Comparison of ENCODE assay signal across 8 cellular contexts in the genomic region with DNA sequence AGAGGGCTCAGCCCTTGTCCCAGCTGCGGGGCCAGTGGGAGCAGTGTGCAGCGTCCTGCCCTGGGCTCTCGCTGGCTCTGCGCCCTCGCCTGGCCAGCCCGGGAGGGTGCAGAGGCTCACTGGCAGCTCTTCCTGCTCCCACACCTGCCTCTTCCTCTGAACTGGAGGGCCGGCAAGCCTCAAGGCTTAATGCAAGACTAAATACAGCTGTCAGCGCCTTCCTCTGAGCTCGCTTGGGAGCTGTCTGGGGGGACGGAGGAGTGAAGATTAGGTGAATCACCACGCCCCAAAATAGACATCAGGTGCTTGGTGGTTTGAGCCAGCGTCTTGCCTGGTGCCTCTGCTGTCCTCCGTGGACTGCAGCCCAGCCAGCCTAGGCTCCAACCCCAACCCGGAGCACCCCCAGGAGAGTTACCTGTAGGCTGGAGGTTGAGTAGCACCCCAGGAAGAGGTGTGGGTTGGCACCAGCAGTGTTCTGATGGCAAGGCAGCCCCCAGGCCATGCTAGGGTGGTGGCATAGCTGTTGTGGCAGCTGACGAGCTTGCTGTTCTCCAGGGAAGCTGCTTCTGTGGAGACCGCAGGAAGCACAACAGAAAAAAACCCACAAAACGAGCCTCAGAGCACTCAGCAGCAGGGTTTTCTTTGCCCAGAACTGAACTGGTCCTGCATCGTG. TPM values are rescaled to one million over a fixed set of nuclear protein-coding genes. Genes with fewer than 3 reads are reported as not detected.
DNase-seq lines count a peak whose midpoint lies in the region; ATAC-seq, FAIRE-seq and TF ChIP-seq lines count a peak whose summit lies in the region.

No MANE protein-coding gene starts in this region.

- POLR2A ChIA-PET in endothelial cell of umbilical vein (lab: Charles Lee) = no interaction called here

- H3K27me3 ChIP-seq in CD4-positive, CD25-positive, alpha-beta regulatory T cell (ENCODE audit: control insufficient read depth, insufficient read depth, low read length) = no peaks in the 10 kb centered on the region
- H3K27me3 ChIP-seq in endothelial cell of umbilical vein (ENCODE audit: control insufficient read depth in 2 of 2, insufficient read depth in 2 of 2, low read length in 2 of 2) (peaks cover 5% of the 10 kb centered on the region in 2 experiments), neural cell (ENCODE audit: insufficient read depth, low read depth, low read length) (no peaks in the 10 kb centered on the region), suprapubic skin (no peaks in the 10 kb centered on the region)

- no peaks in the 10 kb centered on the region for H3K36me3 ChIP-seq in CD4-positive, CD25-positive, alpha-beta regulatory T cell (ENCODE audit: control insufficient read depth, insufficient read depth, low read length)
- H3K36me3 ChIP-seq in endothelial cell of umbilical vein (ENCODE audit: control insufficient read depth in 2 of 2, extremely low read depth in 1 of 2, insufficient read depth in 2 of 2, low read length in 2 of 2) (no peaks in the 10 kb centered on the region), neural cell (ENCODE audit: insufficient read depth, low read length) (no peaks in the 10 kb centered on the region), suprapubic skin (no peaks in the 10 kb centered on the region)

- dilution Hi-C loops in endothelial cell of umbilical vein (cut with MboI; ENCODE audit: extremely low pct_ligation_motif_present, low sequenced_read_pairs) = no loop called here

- H3K4me3 ChIP-seq in CD4-positive, CD25-positive, alpha-beta regulatory T cell (ENCODE audit: low read depth, low read length) = no peak overlapping the region
- H3K4me3 ChIP-seq in endothelial cell of umbilical vein (replicated peaks in 1 of 3; ENCODE audit: insufficient read depth in 1 of 3, low read depth in 1 of 3, low read length in 3 of 3) (no peak overlapping the region), neural cell (ENCODE audit: low read length) (no peak overlapping the region), suprapubic skin (no peak overlapping the region)

- peaks cover 14% of the 10 kb centered on the region for H3K4me1 ChIP-seq in CD4-positive, CD25-positive, alpha-beta regulatory T cell (ENCODE audit: control insufficient read depth, insufficient read depth, low read length, poor library complexity, severe bottlenecking)
- H3K4me1 ChIP-seq in endothelial cell of umbilical vein (ENCODE audit: control insufficient read depth, extremely low read depth, insufficient read depth, low read length) (no peaks in the 10 kb centered on the region), suprapubic skin (peaks cover 9% of the 10 kb centered on the region)

- ATAC-seq in CD4-positive, CD25-positive, alpha-beta regulatory T cell (ENCODE audit: low read depth in 2 of 2) = peak; percentile 89 to 96
- peak; percentile 90 for ATAC-seq in GM19395 (IDR thresholded peaks at IDR 0.05; ENCODE audit: unreplicated experiment)
- ATAC-seq in HG03439 (IDR thresholded peaks at IDR 0.05; ENCODE audit: unreplicated experiment) = peak; percentile 72

- H3K9me1 ChIP-seq in endothelial cell of umbilical vein (replicated peaks; ENCODE audit: control insufficient read depth, extremely low read depth, insufficient read depth, low read length) = no peaks in the 10 kb centered on the region

- H3K9ac ChIP-seq in endothelial cell of umbilical vein (replicated peaks; ENCODE audit: extremely low read depth, insufficient read depth, low read length) = no peak overlapping the region
- H3K9ac ChIP-seq in neural cell (ENCODE audit: low read length) = no peak overlapping the region

- no peaks in the 10 kb centered on the region for H4K20me1 ChIP-seq in endothelial cell of umbilical vein (replicated peaks; ENCODE audit: control insufficient read depth, extremely low read depth, insufficient read depth, low read length)
- no peaks in the 10 kb centered on the region for H4K20me1 ChIP-seq in neural cell (ENCODE audit: insufficient read depth)

- DNase-seq in CD4-positive, CD25-positive, alpha-beta regulatory T cell = peak; percentile 36 to 81 (median 53)
- DNase-seq in NCI-H748 treated with DMSO at 0.1 percent for 48 hours (lab: John Stamatoyannopoulos, UW) = peak; percentile 19
- peak; percentile 14 to 27 for DNase-seq in activated CD8-positive, alpha-beta memory T cell treated with anti-CD3 and anti-CD28 coated beads for 4 hours (ENCODE audit: low read depth in 2 of 2)
- peak; percentile 58 for DNase-seq in endothelial cell of umbilical vein (ENCODE audit: low read depth, low spot score)
- DNase-seq in suprapubic skin (ENCODE audit: low spot score in 2 of 2) = no peak

- H3K9me3 Mint-ChIP-seq in CD4-positive, CD25-positive, alpha-beta regulatory T cell = no peaks in the 10 kb centered on the region

- WGBS in suprapubic skin = 34% methylated on average over 6 of the region's 18 CpGs

- peak; percentile 65 for TF ChIP-seq RAD21 in neural cell (conservative IDR thresholded peaks at IDR 0.05)

- no peaks in the 10 kb centered on the region for H3K36me3 Mint-ChIP-seq in CD4-positive, CD25-positive, alpha-beta regulatory T cell

- BruUV-seq in endothelial cell of umbilical vein (replicated peaks; lab: Mats Ljungman, UMichigan) = no TSS peak

- H3K27ac ChIP-seq in CD4-positive, CD25-positive, alpha-beta regulatory T cell (ENCODE audit: insufficient read depth, low read length, poor library complexity, severe bottlenecking) = no peak overlapping the region
- H3K27ac ChIP-seq in endothelial cell of umbilical vein (ENCODE audit: insufficient read depth, low read depth, low read length) (no peak overlapping the region), neural cell (ENCODE audit: low read length) (no peak overlapping the region), suprapubic skin (no peak overlapping the region)

- CTCF ChIA-PET in endothelial cell of umbilical vein (lab: Charles Lee) = interaction anchor here (0.7 to 4.1 kb wide), 47 partner anchors 9 to 825 kb away, joined by 3 to 81 read pairs (median 6); partner anchors contain the start of genes UMODL1 and ZBTB21

- peaks cover 4% of the 10 kb centered on the region for H3K27me3 Mint-ChIP-seq in CD4-positive, CD25-positive, alpha-beta regulatory T cell

- H2AFZ ChIP-seq in endothelial cell of umbilical vein (ENCODE audit: low read depth, low read length) = no peak overlapping the region
- H2AFZ ChIP-seq in neural cell (ENCODE audit: low read depth, low read length) = no peak overlapping the region

- TF ChIP-seq POLR2A in endothelial cell of umbilical vein (IDR thresholded peaks at IDR 0.05; ENCODE audit: low read depth, low read length) = no peak
- TF ChIP-seq POLR2A in suprapubic skin (IDR thresholded peaks at IDR 0.05) = no peak

- H3K9me2 ChIP-seq in neural cell (ENCODE audit: insufficient read depth, low read length) = no peaks in the 10 kb centered on the region

- H3K27ac Mint-ChIP-seq in CD4-positive, CD25-positive, alpha-beta regulatory T cell = peak overlapping the region in 1 of 3 donors; percentile 65

- peak overlapping the region in 2 of 4 donors; percentile 24 to 61 for H3K4me3 Mint-ChIP-seq in CD4-positive, CD25-positive, alpha-beta regulatory T cell

- H3K79me2 ChIP-seq in endothelial cell of umbilical vein (ENCODE audit: control insufficient read depth, insufficient read depth, low read length) (no peaks in the 10 kb centered on the region), neural cell (replicated peaks; ENCODE audit: insufficient read depth, low read length) (no peaks in the 10 kb centered on the region)

- peaks cover 0 to 8% (median 2%) of the 10 kb centered on the region in 4 donors for H3K4me1 Mint-ChIP-seq in CD4-positive, CD25-positive, alpha-beta regulatory T cell

- H3K4me2 ChIP-seq in endothelial cell of umbilical vein (ENCODE audit: insufficient read depth, low read length) = no peak overlapping the region
- no peak overlapping the region for H3K4me2 ChIP-seq in neural cell (ENCODE audit: low read length)

- no peaks in the 10 kb centered on the region for H3K9me3 ChIP-seq in CD4-positive, CD25-positive, alpha-beta regulatory T cell (ENCODE audit: control insufficient read depth in 2 of 2, low read length in 2 of 2)
- no peaks in the 10 kb centered on the region for H3K9me3 ChIP-seq in endothelial cell of umbilical vein (replicated peaks; ENCODE audit: control insufficient read depth, insufficient read depth, low read length)
- no peaks in the 10 kb centered on the region for H3K9me3 ChIP-seq in neural cell (ENCODE audit: low read length)
- H3K9me3 ChIP-seq in suprapubic skin = no peaks in the 10 kb centered on the region

- no peak for TF ChIP-seq EP300 in neural cell (conservative IDR thresholded peaks at IDR 0.05; ENCODE audit: poor library complexity, severe bottlenecking)
- no peak for TF ChIP-seq EP300 in suprapubic skin (IDR thresholded peaks at IDR 0.05)

- FAIRE-seq in endothelial cell of umbilical vein (lab: Jason Lieb, UNC) = peak; percentile 84

- no peaks in the 10 kb centered on the region for H3F3A ChIP-seq in neural cell (ENCODE audit: insufficient read depth, low read length, poor library complexity, severe bottlenecking)

- intact Hi-C loops in endothelial cell of umbilical vein (cut with micrococcal nuclease) = loop anchor here (1.0 to 2.0 kb wide), 4 partner anchors 11 to 292 kb away; no protein-coding TSS in a partner anchor

- TF ChIP-seq CTCF in endothelial cell of umbilical vein (IDR thresholded peaks at IDR 0.05; ENCODE audit: extremely low read depth in 1 of 2, insufficient read depth in 1 of 2, low read depth in 1 of 2, low read length in 2 of 2) = peak; percentile 77 to 98
- peak; percentile 70 for TF ChIP-seq CTCF in neural cell (IDR thresholded peaks at IDR 0.05; ENCODE audit: poor library complexity, severe bottlenecking)
- peak; percentile 34 to 78 for TF ChIP-seq CTCF in suprapubic skin (IDR thresholded peaks at IDR 0.05)

TF ChIP-seq in endothelial cell of umbilical vein, 7 proteins besides CTCF, POLR2A, EP300 and RAD21 (continues in another document):
- no peak for TF ChIP-seq FOS (IDR thresholded peaks at IDR 0.05; ENCODE audit: borderline replicate concordance, insufficient read depth, low read length)

TF ChIP-seq in neural cell, 6 proteins besides CTCF, POLR2A, EP300 and RAD21:
- TF ChIP-seq TAF1 (IDR thresholded peaks at IDR 0.05; ENCODE audit: low read depth) (no peak), SMC3 (conservative IDR thresholded peaks at IDR 0.05; ENCODE audit: poor library complexity) (peak; percentile 75)

RNA-seq across cellular contexts. Expression of gene UMODL1, which starts 36.9 kb away (rescaled TPM):
- 0.35 TPM for total RNA-seq in CD4-positive, CD25-positive, alpha-beta regulatory T cell
- polyA plus RNA-seq in CD4-positive, CD25-positive, alpha-beta regulatory T cell = under 1 TPM in 3 of 4 donors, not detected in 1; 0.05 to 0.10 (median 0.05) TPM
- not detected in 2 replicates for total RNA-seq in endothelial cell of umbilical vein
- not detected in 2 replicates for polyA plus RNA-seq in endothelial cell of umbilical vein
- polyA plus RNA-seq in endothelial cell of umbilical vein (2011; cell fraction: cytosol; rRNA removed) = not detected in 2 replicates
- polyA plus RNA-seq in endothelial cell of umbilical vein (2011; cell fraction: nucleus; rRNA removed) = not detected in 2 replicates
- polyA plus RNA-seq in endothelial cell of umbilical vein (2012) = not detected in 2 replicates
- polyA minus RNA-seq in endothelial cell of umbilical vein = not detected in 2 replicates
- not detected for polyA minus RNA-seq in endothelial cell of umbilical vein (2011; cell fraction: cytosol; rRNA and poly(A)+ RNA removed)
- not detected in 2 replicates for polyA minus RNA-seq in endothelial cell of umbilical vein (2011; cell fraction: nucleus; rRNA and poly(A)+ RNA removed)
- polyA plus RNA-seq in neural cell = 0.11 TPM in 1 of 2 replicates, not detected in the other
- polyA minus RNA-seq in neural cell = not detected in 2 replicates
- under 1 TPM in 2 of 4 donors, not detected in 2; 0.15 to 0.21 TPM for total RNA-seq in suprapubic skin

Comparison
In these comparisons a context has a peak if more than half of its experiments do, and no peak if none do; other contexts are left out.
1. DNase-seq: peak in CD4-positive, CD25-positive, alpha-beta regulatory T cell (3 of 3), NCI-H748 treated with DMSO at 0.1 percent for 48 hours (single experiment), activated CD8-positive, alpha-beta memory T cell treated with anti-CD3 and anti-CD28 coated beads for 4 hours (2 of 2) and endothelial cell of umbilical vein (single experiment); none in suprapubic skin (0 of 2).
2. Peak in every context shown above with its lines, with median percentiles within 50 percentile points of each other: ATAC-seq and CTCF ChIP-seq.